ENCODE assay signal across 11 cellular contexts in the genomic region with DNA sequence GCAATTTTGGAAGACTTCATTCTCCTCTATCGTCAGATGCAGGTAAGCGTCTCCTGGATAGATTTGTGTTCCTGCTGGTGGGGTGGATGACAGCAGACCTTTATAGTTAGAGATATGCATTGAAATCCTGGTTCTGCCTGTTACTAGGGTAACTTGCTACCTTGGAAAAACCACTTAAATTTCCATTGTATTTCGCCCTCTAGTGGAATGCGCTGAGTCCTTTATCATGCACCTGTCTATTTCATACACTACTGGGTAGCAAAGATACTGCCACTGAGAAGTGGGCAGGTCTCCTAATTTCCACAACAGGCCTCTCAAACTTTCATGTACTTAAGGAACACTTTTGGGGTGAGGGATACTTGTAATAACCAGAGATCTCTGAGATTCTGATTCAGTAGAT.
DNase-seq lines count a peak whose midpoint lies in the region; ATAC-seq, FAIRE-seq and TF ChIP-seq lines count a peak whose summit lies in the region.
"Had no signal": no experiment of that assay in that cellular context is flagged by ENCODE, and none has a peak within 500 bp of the region (broad histone marks: within the 10 kb centered on the region; RNA-seq: fewer than 3 reads in every experiment).

No MANE protein-coding gene starts in this region.

- no peaks in the 10 kb centered on the region for H3K27me3 Mint-ChIP-seq in GM23338 (ENCODE audit: insufficient read depth, low read depth, poor library complexity)
- peaks cover 1% of the 10 kb centered on the region for H3K27me3 Mint-ChIP-seq in glutamatergic neuron (ENCODE audit: unreplicated experiment)

- no peak for FAIRE-seq in frontal cortex (lab: Jason Lieb, UNC)

- no peak overlapping the region for H3K4me3 Mint-ChIP-seq in GM23338
- H3K4me3 Mint-ChIP-seq in glutamatergic neuron (ENCODE audit: unreplicated experiment), result no peak overlapping the region
- H3K4me3 Mint-ChIP-seq: nephron had no signal

- no peaks in the 10 kb centered on the region for H3F3A ChIP-seq in GM23338 (replicated peaks; ENCODE audit: low read depth)

- H3K27me3 ChIP-seq in GM23338 (ENCODE audit: insufficient read depth), result no peaks in the 10 kb centered on the region
- H3K27me3 ChIP-seq: Peyer's patch had no signal

- H3K4me1 Mint-ChIP-seq in GM23338, result no peaks in the 10 kb centered on the region
- H3K4me1 Mint-ChIP-seq in glutamatergic neuron (ENCODE audit: low read depth, unreplicated experiment), result no peaks in the 10 kb centered on the region
- H3K4me1 Mint-ChIP-seq: nephron had no signal

- H3K4me1 ChIP-seq in GM23338 (ENCODE audit: insufficient read depth), result peaks cover 7% of the 10 kb centered on the region; the same call in 1 of the 2 replicates
- H3K4me1 ChIP-seq: Peyer's patch had no signal

- no peak overlapping the region for H3K27ac Mint-ChIP-seq in GM23338
- no peak overlapping the region for H3K27ac Mint-ChIP-seq in glutamatergic neuron (ENCODE audit: unreplicated experiment)
- H3K27ac Mint-ChIP-seq: nephron had no signal

- H3K36me3 ChIP-seq in GM23338 (ENCODE audit: insufficient read depth), result no peaks in the 10 kb centered on the region
- H3K36me3 ChIP-seq: Peyer's patch had no signal

- H4K20me1 ChIP-seq in GM23338 (replicated peaks; ENCODE audit: insufficient read depth), result no peaks in the 10 kb centered on the region

- peaks cover 4% of the 10 kb centered on the region for H3K9me3 Mint-ChIP-seq in GM23338
- no peaks in the 10 kb centered on the region for H3K9me3 Mint-ChIP-seq in glutamatergic neuron (ENCODE audit: unreplicated experiment)

- DNase-seq in ACHN (peak; percentile 23), GM23338 (ENCODE audit: low spot score) (peak; percentile 86), SK-N-DZ (ENCODE audit: low spot score) (peak; percentile 8), glutamatergic neuron (no peak), cerebellar nuclear complex (lab: John Stamatoyannopoulos, UW) (no peak), frontal cortex (ENCODE audit: low spot score in 2 of 2) (no peak)
- DNase-seq: Calu3, Peyer's patch had no signal

- no peak overlapping the region for H3K4me2 ChIP-seq in GM23338

- H3K4me3 ChIP-seq in GM23338, result no peak overlapping the region
- H3K4me3 ChIP-seq: Peyer's patch had no signal

- H3K9me2 ChIP-seq in GM23338 (ENCODE audit: insufficient read depth), result 0 out of 2 replicates have a peak, but pooled peaks cover 4% of the 10 kb centered on the region

- H2AFZ ChIP-seq in GM23338, result peak overlapping the region; percentile 8; the same call in 1 of the 2 replicates

- in situ Hi-C loops in ACHN (cut with HindIII; ENCODE audit: low pct_ligation_motif_present, low pct_unique_long_range_greater_than_20kb, low sequenced_read_pairs), result no loop called here

- H3K79me2 ChIP-seq in GM23338 (replicated peaks; ENCODE audit: insufficient read depth), result no peaks in the 10 kb centered on the region

- TF ChIP-seq CTCF in GM23338 (conservative IDR thresholded peaks at IDR 0.05; ENCODE audit: low read depth in 2 of 2) (peak; percentile 69 to 70), glutamatergic neuron (IDR thresholded peaks at IDR 0.05; ENCODE audit: partially characterized antibody, unreplicated experiment) (peak; percentile 32)

- ATAC-seq in GM23338 (peak; percentile 95), GM21390 (IDR thresholded peaks at IDR 0.05; ENCODE audit: unreplicated experiment) (no peak), GM19035 (IDR thresholded peaks at IDR 0.05; ENCODE audit: unreplicated experiment) (no peak)

- H3K36me3 Mint-ChIP-seq in GM23338 (ENCODE audit: low read depth) (no peaks in the 10 kb centered on the region), glutamatergic neuron (ENCODE audit: unreplicated experiment) (peaks cover 4% of the 10 kb centered on the region)

- H3K27ac ChIP-seq in GM23338 (ENCODE audit: low read depth), result no peak overlapping the region
- H3K27ac ChIP-seq: Peyer's patch had no signal

TF ChIP-seq in GM23338, 12 proteins besides CTCF, POLR2A, EP300 and RAD21:
- TF ChIP-seq EZH2phosphoT487 (IDR thresholded peaks at IDR 0.05; ENCODE audit: unreplicated experiment) (no peak), NANOG (IDR thresholded peaks at IDR 0.05; ENCODE audit: borderline replicate concordance) (no peak), CREB1 (CRISPR knock-in tag; IDR thresholded peaks at IDR 0.05; ENCODE audit: low read depth) (no peak), ZNF462 (CRISPR knock-in tag; IDR thresholded peaks at IDR 0.05) (no peak), JUNB (IDR thresholded peaks at IDR 0.05; ENCODE audit: unreplicated experiment) (no peak), ZNF114 (CRISPR knock-in tag; IDR thresholded peaks at IDR 0.05) (no peak), ZNF331 (CRISPR knock-in tag; IDR thresholded peaks at IDR 0.05; ENCODE audit: low read depth) (no peak)

Comparison
In these comparisons a context has a peak if more than half of its experiments do, and no peak if none do; other contexts are left out.
1. DNase-seq: peak in ACHN (single experiment), GM23338 (single experiment) and SK-N-DZ (single experiment); none in glutamatergic neuron (single experiment), cerebellar nuclear complex (0 of 2) and frontal cortex (0 of 2).